In genomic region chr16:90102086-90102884, GRCh38 we compare ENCODE assay signal across 10 cellular contexts. TPM values are rescaled to one million over a fixed set of nuclear protein-coding genes. Genes with fewer than 3 reads are reported as not detected.
"Had no signal": no experiment of that assay in that cellular context is flagged by ENCODE, and none has a peak within 500 bp of the region (broad histone marks: within the 10 kb centered on the region; RNA-seq: fewer than 3 reads in every experiment).

No MANE protein-coding gene starts in this region.

RNA-seq across cellular contexts. Expression of gene PRDM7, which starts 25.2 kb away (rescaled TPM):
- total RNA-seq: activated CD4-positive, alpha-beta T cell treated with anti-CD3 and anti-CD28 coated beads for 36 hours; activated CD8-positive, alpha-beta T cell treated with anti-CD3 and anti-CD28 coated beads for 36 hours; activated naive CD8-positive, alpha-beta T cell treated with anti-CD3 and anti-CD28 coated beads for 36 hours; activated T-cell treated with anti-CD3 and anti-CD28 coated beads, Interleukin-2, amount 50 U/mL, for 72 hours; activated T-helper 2 cell treated with anti-CD3 and anti-CD28 coated beads, Interferon-gamma antibody, Interleukin-2, Interleukin-4, amounts not matched to agents 10 μg/mL and 5 μg/mL and 100 μg/mL, durations not matched to agents 14 hours and 24 hours and 36 hours; OCI-LY7; Peyer's patch; SJSA1; T-helper 1 cell treated with Interleukin-12 subunit alpha and Interleukin-12 subunit beta and Interleukin-4 antibody, amounts not matched to agents 30 ng/mL and 1 ng/mL, for 36 hours had no signal
- polyA plus RNA-seq: adipose tissue had no signal
